ENCODE assay signal across 8 cellular contexts in the genomic region with DNA sequence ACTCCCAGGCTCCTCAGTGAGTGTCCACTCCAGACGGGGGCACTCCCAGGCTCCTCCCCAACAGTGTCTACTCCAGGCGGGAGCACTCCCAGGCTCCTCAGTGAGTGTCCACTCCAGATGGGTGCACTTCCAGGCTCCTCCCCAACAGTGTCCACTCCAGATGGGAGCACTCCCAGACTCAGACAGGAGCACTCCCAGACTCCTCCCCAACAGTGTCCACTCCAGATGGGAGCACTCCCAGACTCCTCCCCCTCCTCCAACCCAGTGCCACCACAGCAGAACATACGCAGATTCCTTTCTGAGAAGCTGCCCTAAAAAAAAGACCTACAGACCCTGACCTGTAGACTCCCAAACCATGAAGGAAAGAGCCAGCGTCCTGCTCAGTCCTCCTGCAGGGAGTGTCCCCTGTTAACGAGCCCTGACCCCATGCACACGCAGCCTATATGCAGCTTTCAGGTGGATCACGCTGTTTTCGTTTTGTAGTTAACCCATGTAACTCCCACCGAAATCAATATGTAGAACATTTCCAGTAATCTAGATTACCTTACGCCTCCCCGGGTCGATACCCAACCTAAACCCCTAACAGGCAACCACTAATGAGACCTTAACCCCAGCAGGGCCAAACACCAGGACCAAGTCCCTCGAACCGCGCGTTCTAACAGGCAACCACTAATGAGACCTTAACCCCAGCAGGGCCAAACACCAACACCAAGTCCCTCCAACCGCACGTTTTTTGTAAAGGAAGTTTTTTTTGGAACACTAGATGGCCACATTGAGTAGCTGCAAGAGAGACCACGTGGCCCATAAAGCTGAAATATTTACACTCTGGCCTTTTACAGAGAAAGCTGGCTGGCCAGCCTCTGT. TPM values are rescaled to one million over a fixed set of nuclear protein-coding genes. Genes with fewer than 3 reads are reported as not detected.
DNase-seq lines count a peak whose midpoint lies in the region; ATAC-seq, FAIRE-seq and TF ChIP-seq lines count a peak whose summit lies in the region.

No MANE protein-coding gene starts in this region.

- DNase-seq in COLO829 (ENCODE audit: low spot score) (peak; percentile 91), H54 (ENCODE audit: insufficient read length, low spot score) (peak; percentile 80), NCI-H524 (lab: John Stamatoyannopoulos, UW) (peak; percentile 20 to 80), glutamatergic neuron (no peak), retina (peak; percentile 73)
- DNase-seq in activated T-cell treated with anti-CD3 and anti-CD28 coated beads, Interleukin-2, amount 50 U/mL, for 48 hours, result peak; percentile 40 to 44

- no peak overlapping the region for H3K4me3 Mint-ChIP-seq in glutamatergic neuron (ENCODE audit: unreplicated experiment)

- no peaks in the 10 kb centered on the region for H3K36me3 Mint-ChIP-seq in glutamatergic neuron (ENCODE audit: unreplicated experiment)

- peaks cover 11% of the 10 kb centered on the region for H3K27me3 Mint-ChIP-seq in glutamatergic neuron (ENCODE audit: unreplicated experiment)

- H3K27ac Mint-ChIP-seq in glutamatergic neuron (ENCODE audit: unreplicated experiment), result peak overlapping the region; percentile 64

- peak; percentile 51 for TF ChIP-seq CTCF in glutamatergic neuron (IDR thresholded peaks at IDR 0.05; ENCODE audit: partially characterized antibody, unreplicated experiment)

- H3K9me3 Mint-ChIP-seq in glutamatergic neuron (ENCODE audit: unreplicated experiment), result peaks cover 2% of the 10 kb centered on the region

- peaks cover 14% of the 10 kb centered on the region for H3K4me1 Mint-ChIP-seq in glutamatergic neuron (ENCODE audit: low read depth, unreplicated experiment)

- peak; percentile 87 for FAIRE-seq in H54 (lab: Jason Lieb, UNC)

- TF ChIP-seq POLR2A in H54 (IDR thresholded peaks at IDR 0.05; ENCODE audit: low read depth, low read length), result no peak

- ATAC-seq in HG03521 (IDR thresholded peaks at IDR 0.05; ENCODE audit: unreplicated experiment), result no peak
- ATAC-seq in HG02623 (IDR thresholded peaks at IDR 0.05; ENCODE audit: unreplicated experiment), result no peak

RNA-seq across cellular contexts. Expression of gene PNPLA7, which starts 15.7 kb away (rescaled TPM):
- 6.7 TPM for total RNA-seq in glutamatergic neuron (ENCODE audit: unreplicated experiment)

RNA-seq across cellular contexts. Expression of gene MRPL41, which starts 17.2 kb away (rescaled TPM):
- total RNA-seq in glutamatergic neuron (ENCODE audit: unreplicated experiment), result 48.9 TPM

RNA-seq across cellular contexts. Expression of gene DPH7, which starts 44.2 kb away (rescaled TPM):
- total RNA-seq in glutamatergic neuron (ENCODE audit: unreplicated experiment), result 64.6 TPM

RNA-seq across cellular contexts. Expression of gene ZMYND19, which starts 55.8 kb away (rescaled TPM):
- 33.9 TPM for total RNA-seq in glutamatergic neuron (ENCODE audit: unreplicated experiment)
